16 cellular contexts compared by ENCODE assay signal in genomic region chrX:65635371-65635770, GRCh38. TPM values are rescaled to one million over a fixed set of nuclear protein-coding genes. Genes with fewer than 3 reads are reported as not detected.
DNase-seq lines count a peak whose midpoint lies in the region; ATAC-seq and TF ChIP-seq lines count a peak whose summit lies in the region.
"Had no signal": no experiment of that assay in that cellular context is flagged by ENCODE, and none has a peak within 500 bp of the region (broad histone marks: within the 10 kb centered on the region; RNA-seq: fewer than 3 reads in every experiment).

No MANE protein-coding gene starts in this region.

- no peak for TF ChIP-seq CTCF in chondrocyte (IDR thresholded peaks at IDR 0.05)
- no peak for TF ChIP-seq CTCF in natural killer cell (IDR thresholded peaks at IDR 0.05)
- TF ChIP-seq CTCF in PC-9 (conservative IDR thresholded peaks at IDR 0.05) = no peak

- BruUV-seq in PC-9 (replicated peaks; lab: Mats Ljungman, UMichigan) = no TSS peak

- no peaks in the 10 kb centered on the region for H3K9me3 ChIP-seq in skeletal muscle tissue (ENCODE audit: control insufficient read depth in 3 of 3, low read length in 3 of 3)
- H3K9me3 ChIP-seq in PC-9 (ENCODE audit: insufficient read depth, low read depth) = no peaks in the 10 kb centered on the region

- H3K4me3 Mint-ChIP-seq in chondrocyte (ENCODE audit: unreplicated experiment) (peak overlapping the region; percentile 11), natural killer cell (no peak overlapping the region)

- DNase-seq in AG20443 (ENCODE audit: low spot score) (peak; percentile 65), chondrocyte (ENCODE audit: low spot score) (no peak), left lobe of liver (ENCODE audit: low spot score) (no peak), natural killer cell (no peak), NCI-H2029 treated with DMSO at 0.1 percent for 48 hours (lab: John Stamatoyannopoulos, UW) (no peak), PC-9 (no peak)
- DNase-seq: activated CD8-positive, alpha-beta memory T cell treated with anti-CD3 and anti-CD28 coated beads for 24 hours; activated gamma-delta T cell treated with Interleukin-2 at 50 U/mL for 16 hours; caudate nucleus; DMS79 treated with DMSO at 0.1 percent for 48 hours; NCI-H187 treated with DMSO at 0.1 percent for 48 hours; NCI-H748 treated with DMSO at 0.1 percent for 48 hours had no signal

- H2AFZ ChIP-seq in PC-9 = no peak overlapping the region

- H3K9me3 Mint-ChIP-seq in chondrocyte (ENCODE audit: low read depth) = peaks cover 19% of the 10 kb centered on the region
- no peaks in the 10 kb centered on the region for H3K9me3 Mint-ChIP-seq in natural killer cell

- H3K79me2 ChIP-seq in PC-9 (ENCODE audit: low read depth) = no peaks in the 10 kb centered on the region

- no peaks in the 10 kb centered on the region for H3K9me2 ChIP-seq in PC-9 (ENCODE audit: insufficient read depth)

- peak; percentile 31 for ATAC-seq in left lobe of liver
- no peak for ATAC-seq in natural killer cell
- no peak for ATAC-seq in HG03280 (IDR thresholded peaks at IDR 0.05; ENCODE audit: unreplicated experiment)

- H3F3A ChIP-seq in PC-9 (ENCODE audit: insufficient read depth, low read depth) = no peaks in the 10 kb centered on the region

- H3K4me2 ChIP-seq in PC-9 = no peak overlapping the region; the same call in 1 of the 2 replicates
- H3K4me2 ChIP-seq: KMS-11 had no signal

- H3K27ac Mint-ChIP-seq in chondrocyte (ENCODE audit: unreplicated experiment) (peak overlapping the region; percentile 95), natural killer cell (no peak overlapping the region)

- POLR2A ChIA-PET in PC-9 (lab: Charles Lee; ENCODE audit: unreplicated experiment) = no interaction called here

- H3K36me3 Mint-ChIP-seq in chondrocyte (ENCODE audit: low read depth) = no peaks in the 10 kb centered on the region
- H3K36me3 Mint-ChIP-seq in natural killer cell = no peaks in the 10 kb centered on the region

- H3K27ac ChIP-seq in skeletal muscle tissue (ENCODE audit: low read depth, low read length) = peak overlapping the region; percentile 73
- no peak overlapping the region for H3K27ac ChIP-seq in PC-9
- H3K27ac ChIP-seq: KMS-11 had no signal

- intact Hi-C loops in natural killer cell (cut with micrococcal nuclease) (no loop called here), PC-9 (cut with micrococcal nuclease; ENCODE audit: unreplicated experiment) (no loop called here)

- H3K27me3 ChIP-seq in skeletal muscle tissue (ENCODE audit: control insufficient read depth in 3 of 3, insufficient read depth in 3 of 3, low read length in 3 of 3) (no peaks in the 10 kb centered on the region), PC-9 (ENCODE audit: insufficient read depth, low read depth) (no peaks in the 10 kb centered on the region)

- CTCF ChIA-PET in PC-9 (lab: Charles Lee) = no interaction called here

- peak overlapping the region in 2 of 3 donors; percentile 40 to 57 for H3K9ac ChIP-seq in skeletal muscle tissue (ENCODE audit: low read depth in 1 of 3, low read length in 3 of 3)
- H3K9ac ChIP-seq: KMS-11 had no signal

- H3K27me3 Mint-ChIP-seq in chondrocyte (ENCODE audit: low read depth) (no peaks in the 10 kb centered on the region), natural killer cell (ENCODE audit: low read depth in 2 of 2) (no peaks in the 10 kb centered on the region)

- H3K4me3 ChIP-seq in skeletal muscle tissue (ENCODE audit: low read length in 3 of 3) (peak overlapping the region in 1 of 3 donors; percentile 3), PC-9 (no peak overlapping the region)
- H3K4me3 ChIP-seq: skin epidermis had no signal

- no peaks in the 10 kb centered on the region for H4K20me1 ChIP-seq in PC-9 (ENCODE audit: insufficient read depth)

- H3K4me1 Mint-ChIP-seq in chondrocyte (ENCODE audit: low read depth) (peaks cover 20% of the 10 kb centered on the region), natural killer cell (peaks cover 15 to 17% of the 10 kb centered on the region in 2 donors)

- H3K4me1 ChIP-seq in skeletal muscle tissue (ENCODE audit: control insufficient read depth in 3 of 3, insufficient read depth in 3 of 3, low read length in 3 of 3) = peaks cover 5 to 9% (median 8%) of the 10 kb centered on the region in 3 donors
- H3K4me1 ChIP-seq in PC-9 (replicated peaks; ENCODE audit: insufficient read depth) = peaks cover 10% of the 10 kb centered on the region; the same call in 1 of the 2 replicates

- H3K36me3 ChIP-seq in skeletal muscle tissue (ENCODE audit: control insufficient read depth in 3 of 3, insufficient read depth in 3 of 3, low read length in 3 of 3) (no peaks in the 10 kb centered on the region), PC-9 (ENCODE audit: low read depth) (no peaks in the 10 kb centered on the region)

RNA-seq across cellular contexts. Expression of gene MSN, which starts 32.1 kb away (rescaled TPM):
- total RNA-seq in chondrocyte = 335 to 384 TPM (median 382 TPM) in 3 replicates
- total RNA-seq in left lobe of liver = 88.7 TPM
- 57.9 TPM for total RNA-seq in skeletal muscle tissue
- 1,000 to 10,000 TPM in 1 of 3 donors, 100 to 1,000 TPM in 2; 866 to 1,028 (median 919) TPM for total RNA-seq in natural killer cell
- total RNA-seq in PC-9 (2021) = 177 and 235 TPM in 2 replicates
